Comparison of ENCODE assay signal across 18 cellular contexts in the genomic region with DNA sequence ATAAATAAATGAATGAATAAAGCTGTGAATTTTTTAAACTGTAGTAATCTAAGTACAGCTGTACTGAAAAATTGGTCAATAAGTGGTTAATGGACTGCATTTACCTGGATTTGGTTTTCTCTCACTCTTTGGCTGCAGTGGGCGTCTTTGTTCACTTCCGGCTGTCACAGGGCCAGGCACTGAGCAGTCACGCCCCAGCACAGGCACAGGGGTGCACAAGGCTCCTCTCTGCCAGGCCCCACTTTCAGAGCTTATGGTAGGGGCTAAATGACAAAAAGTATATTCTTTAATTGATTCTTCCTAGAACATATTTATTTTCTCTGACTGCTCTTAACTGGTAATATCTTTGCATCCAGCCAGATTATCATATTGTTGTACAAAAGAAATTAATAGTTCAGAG.
DNase-seq lines count a peak whose midpoint lies in the region; ATAC-seq and TF ChIP-seq lines count a peak whose summit lies in the region.
"Had no signal": no experiment of that assay in that cellular context is flagged by ENCODE, and none has a peak within 500 bp of the region (broad histone marks: within the 10 kb centered on the region; RNA-seq: fewer than 3 reads in every experiment).

No MANE protein-coding gene starts in this region.

- H3K4me1 Mint-ChIP-seq in CD4-positive, alpha-beta T cell (ENCODE audit: low read depth): no peaks in the 10 kb centered on the region
- no peaks in the 10 kb centered on the region for H3K4me1 Mint-ChIP-seq in central memory CD8-positive, alpha-beta T cell
- H3K4me1 Mint-ChIP-seq in progenitor cell of endocrine pancreas (ENCODE audit: low read depth): no peaks in the 10 kb centered on the region
- H3K4me1 Mint-ChIP-seq: B cell, CD14-positive monocyte had no signal

- no peak for TF ChIP-seq CTCF in CD4-positive, alpha-beta T cell (IDR thresholded peaks at IDR 0.05)
- no peak for TF ChIP-seq CTCF in progenitor cell of endocrine pancreas (IDR thresholded peaks at IDR 0.05; ENCODE audit: unreplicated experiment)

- H3K27me3 Mint-ChIP-seq in CD4-positive, alpha-beta T cell: no peaks in the 10 kb centered on the region
- H3K27me3 Mint-ChIP-seq in central memory CD8-positive, alpha-beta T cell: no peaks in the 10 kb centered on the region
- no peaks in the 10 kb centered on the region for H3K27me3 Mint-ChIP-seq in progenitor cell of endocrine pancreas
- H3K27me3 Mint-ChIP-seq: B cell had no signal

- CTCF ChIA-PET in CD4-positive, alpha-beta T cell (lab: Charles Lee): no interaction called here

- H3K27ac ChIP-seq in BLaER1: no peak overlapping the region
- no peak overlapping the region for H3K27ac ChIP-seq in CD4-positive, alpha-beta T cell (ENCODE audit: low read depth, low read length)

- DNase-seq in CD4-positive, alpha-beta T cell: no peak
- no peak for DNase-seq in central memory CD8-positive, alpha-beta T cell (ENCODE audit: low spot score in 2 of 2)
- no peak for DNase-seq in progenitor cell of endocrine pancreas (ENCODE audit: low spot score, unreplicated experiment)
- no peak for DNase-seq in AG08395 (ENCODE audit: low spot score)
- DNase-seq in activated naive CD4-positive, alpha-beta T cell treated with anti-CD3 and anti-CD28 coated beads, Interleukin-2, amount 50 U/mL, for 72 hours (ENCODE audit: low spot score in 2 of 2): no peak
- DNase-seq in DMS79 (lab: John Stamatoyannopoulos, UW): no peak
- DNase-seq: Calu3; NCI-H2029; NCI-H446; NCI-H524 treated with DMSO at 0.1 percent for 48 hours; NCI-H82; NK-92 treated with Interleukin-12 subunit alpha and Interleukin-12 subunit beta, amount 100 ng/mL, for 24 hours; PC-3 had no signal

- no peaks in the 10 kb centered on the region for H3K27me3 ChIP-seq in BLaER1
- H3K27me3 ChIP-seq in CD4-positive, alpha-beta T cell (ENCODE audit: control insufficient read depth, insufficient read depth, low read length): no peaks in the 10 kb centered on the region

- H3K9ac ChIP-seq in BLaER1: 0 out of 2 replicates have a peak overlapping the region, but pooled peaks have one; percentile 37

- H3K4me3 Mint-ChIP-seq in CD4-positive, alpha-beta T cell: no peak overlapping the region
- no peak overlapping the region for H3K4me3 Mint-ChIP-seq in central memory CD8-positive, alpha-beta T cell
- no peak overlapping the region for H3K4me3 Mint-ChIP-seq in progenitor cell of endocrine pancreas (ENCODE audit: low read depth)
- H3K4me3 Mint-ChIP-seq: B cell, CD14-positive monocyte had no signal

- H3K36me3 ChIP-seq in BLaER1: peaks cover 99% of the 10 kb centered on the region

- peaks cover 16% of the 10 kb centered on the region for H3K4me1 ChIP-seq in BLaER1

- H3K27ac Mint-ChIP-seq in CD4-positive, alpha-beta T cell: peak overlapping the region; percentile 42
- peak overlapping the region; percentile 44 for H3K27ac Mint-ChIP-seq in central memory CD8-positive, alpha-beta T cell (ENCODE audit: low read depth)
- H3K27ac Mint-ChIP-seq in progenitor cell of endocrine pancreas: peak overlapping the region; percentile 42
- peak overlapping the region in 1 of 2 donors; percentile 50 for H3K27ac Mint-ChIP-seq in activated naive CD4-positive, alpha-beta T cell treated with anti-CD3 and anti-CD28 coated beads, Interleukin-2, amount 50 U/mL, for 72 hours
- H3K27ac Mint-ChIP-seq: B cell had no signal

- peaks cover 7% of the 10 kb centered on the region; the same call in 1 of the 2 replicates for H4K20me1 ChIP-seq in BLaER1

- no peaks in the 10 kb centered on the region for H3K9me3 Mint-ChIP-seq in CD4-positive, alpha-beta T cell
- H3K9me3 Mint-ChIP-seq in central memory CD8-positive, alpha-beta T cell: no peaks in the 10 kb centered on the region
- H3K9me3 Mint-ChIP-seq in progenitor cell of endocrine pancreas (ENCODE audit: low read depth): no peaks in the 10 kb centered on the region
- no peaks in the 10 kb centered on the region for H3K9me3 Mint-ChIP-seq in activated naive CD4-positive, alpha-beta T cell treated with anti-CD3 and anti-CD28 coated beads, Interleukin-2, amount 50 U/mL, for 72 hours

- intact Hi-C loops in CD4-positive, alpha-beta T cell (cut with DNase I, micrococcal nuclease): loop anchor here in 1 of 2 experiments (5.0 kb wide), 1 partner anchor 186 kb away; no protein-coding TSS in a partner anchor

- H3K36me3 Mint-ChIP-seq in CD4-positive, alpha-beta T cell (ENCODE audit: low read depth): peaks cover 93% of the 10 kb centered on the region
- H3K36me3 Mint-ChIP-seq in central memory CD8-positive, alpha-beta T cell (ENCODE audit: insufficient read depth): peaks cover 77% of the 10 kb centered on the region
- peaks cover 24% of the 10 kb centered on the region for H3K36me3 Mint-ChIP-seq in progenitor cell of endocrine pancreas (ENCODE audit: insufficient read depth)
- peaks cover 11 to 24% of the 10 kb centered on the region in 2 donors for H3K36me3 Mint-ChIP-seq in activated naive CD4-positive, alpha-beta T cell treated with anti-CD3 and anti-CD28 coated beads, Interleukin-2, amount 50 U/mL, for 72 hours

- no peak overlapping the region for H3K4me3 ChIP-seq in BLaER1

- H3K9me3 ChIP-seq in BLaER1: no peaks in the 10 kb centered on the region
- no peaks in the 10 kb centered on the region for H3K9me3 ChIP-seq in CD4-positive, alpha-beta T cell (ENCODE audit: control insufficient read depth, low read length)

- H3K4me2 ChIP-seq in BLaER1: no peak overlapping the region

- no peak for ATAC-seq in CD4-positive, alpha-beta T cell (ENCODE audit: poor library complexity)
- ATAC-seq in central memory CD8-positive, alpha-beta T cell (replicated peaks; ENCODE audit: extremely low read depth, poor library complexity, severe bottlenecking): no peak
- ATAC-seq in activated naive CD4-positive, alpha-beta T cell treated with anti-CD3 and anti-CD28 coated beads, Interleukin-2, amount 50 U/mL, for 72 hours: no peak
- ATAC-seq: HepG2, PC-3, SK-N-SH treated with all-trans-retinoic acid at 6 μM for 48 hours had no signal

- POLR2A ChIA-PET in CD4-positive, alpha-beta T cell (lab: Charles Lee): interaction anchor here (1.0 to 1.1 kb wide), 2 partner anchors 83 to 187 kb away, joined by 3 to 4 read pairs; no protein-coding TSS in a partner anchor
